21 cellular contexts compared by ENCODE assay signal in the genomic region with DNA sequence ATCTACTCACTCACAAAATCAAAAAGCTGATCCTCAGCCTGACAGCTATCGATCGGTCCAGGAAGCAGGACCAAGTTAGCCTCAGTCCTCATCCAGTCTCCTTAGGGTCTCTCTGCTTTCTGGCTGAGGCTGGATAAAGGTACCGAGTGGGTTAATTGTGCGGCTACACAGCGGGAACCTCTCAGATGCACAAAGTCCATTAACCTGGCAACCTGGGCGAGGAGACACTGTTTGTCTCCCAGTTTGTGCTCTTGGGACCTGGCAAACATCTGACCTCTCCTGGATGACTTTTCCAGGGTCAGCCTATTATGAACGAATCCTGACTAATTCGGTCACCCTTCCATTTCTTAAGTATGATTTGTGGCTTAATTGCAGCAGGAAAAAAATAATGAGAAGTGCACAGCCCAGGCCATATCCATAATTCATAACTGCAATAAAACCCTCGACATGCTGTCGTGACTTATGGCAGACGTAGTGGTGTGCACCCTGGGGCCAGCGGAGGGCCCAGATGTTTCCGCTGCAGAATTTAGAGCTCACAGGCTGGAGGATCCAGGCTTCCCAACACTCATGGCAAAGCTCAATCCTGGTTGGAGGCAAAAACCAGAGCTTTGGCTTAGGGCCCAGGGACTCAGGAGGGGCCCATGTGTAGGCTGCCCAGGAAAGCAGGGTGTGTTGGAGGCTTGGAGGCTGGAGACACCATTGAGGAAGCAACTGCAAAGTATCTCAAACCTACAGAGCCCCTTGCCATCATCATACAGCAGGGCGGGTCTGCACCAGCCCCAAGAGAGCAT.
"Had no signal": no experiment of that assay in that cellular context is flagged by ENCODE, and none has a peak within 500 bp of the region (broad histone marks: within the 10 kb centered on the region; RNA-seq: fewer than 3 reads in every experiment).

No MANE protein-coding gene starts in this region.

- H3K36me3 ChIP-seq: left ventricle myocardium inferior, neutrophil, pancreas, tibial artery had no signal

- H3K27me3 ChIP-seq: foreskin keratinocyte, pancreas had no signal

- H3K27ac ChIP-seq: foreskin keratinocyte, left ventricle myocardium inferior, neutrophil, pancreas, psoas muscle, tibial artery had no signal

- H3K4me3 ChIP-seq: left ventricle myocardium inferior, pancreas, psoas muscle, smooth muscle cell, tibial artery had no signal

- H3K27ac Mint-ChIP-seq: activated CD4-positive, alpha-beta memory T cell treated with anti-CD3 and anti-CD28 coated beads, Interleukin-2, amount 10 ng/mL, durations not matched to agents 7 days and 5 days; activated naive CD4-positive, alpha-beta T cell treated with anti-CD3 and anti-CD28 coated beads for 36 hours; activated naive CD8-positive, alpha-beta T cell treated with anti-CD3 and anti-CD28 coated beads, Interleukin-2, amount 10 ng/mL, durations not matched to agents 7 days and 5 days; activated T-helper 2 cell treated with anti-CD3 and anti-CD28 coated beads, Interferon-gamma antibody, Interleukin-2, Interleukin-4, amounts not matched to agents 10 μg/mL and 5 μg/mL and 100 μg/mL, durations not matched to agents 14 hours and 24 hours and 36 hours; dendritic cell treated with granulocyte-macrophage colony-stimulating factor and Interleukin-4, amounts not matched to agents 40 ng/mL and 50 ng/mL, for 4 days; natural killer cell treated with Interleukin-12 subunit alpha and Interleukin-12 subunit beta and Interleukin-15 and Interleukin-18, amount 100 ng/mL, for 72 hours had no signal

- H3K4me1 Mint-ChIP-seq: activated CD4-positive, alpha-beta memory T cell treated with anti-CD3 and anti-CD28 coated beads, Interleukin-2, amount 10 ng/mL, durations not matched to agents 7 days and 5 days; activated naive CD8-positive, alpha-beta T cell treated with anti-CD3 and anti-CD28 coated beads, Interleukin-2, amount 10 ng/mL, durations not matched to agents 7 days and 5 days had no signal

- H3K9me3 Mint-ChIP-seq: activated CD4-positive, alpha-beta memory T cell treated with anti-CD3 and anti-CD28 coated beads, Interleukin-2, amount 10 ng/mL, durations not matched to agents 7 days and 5 days; activated naive CD4-positive, alpha-beta T cell treated with anti-CD3 and anti-CD28 coated beads for 36 hours; activated naive CD8-positive, alpha-beta T cell treated with anti-CD3 and anti-CD28 coated beads, Interleukin-2, amount 10 ng/mL, durations not matched to agents 7 days and 5 days; activated T-cell treated with anti-CD3 and anti-CD28 coated beads, Interleukin-2, amount 50 U/mL, for 4 hours; activated T-helper 2 cell treated with anti-CD3 and anti-CD28 coated beads, Interferon-gamma antibody, Interleukin-2, Interleukin-4, amounts not matched to agents 10 μg/mL and 5 μg/mL and 100 μg/mL, durations not matched to agents 14 hours and 24 hours and 36 hours; dendritic cell treated with granulocyte-macrophage colony-stimulating factor and Interleukin-4, amounts not matched to agents 40 ng/mL and 50 ng/mL, for 4 days; natural killer cell treated with Interleukin-12 subunit alpha and Interleukin-12 subunit beta and Interleukin-15 and Interleukin-18, amount 100 ng/mL, for 72 hours had no signal

- H3K9me3 ChIP-seq: left ventricle myocardium inferior, neutrophil, pancreas, psoas muscle, tibial artery had no signal

- H3K4me1 ChIP-seq: foreskin keratinocyte, left ventricle myocardium inferior, pancreas, psoas muscle, tibial artery had no signal

- H3K4me3 Mint-ChIP-seq: activated CD4-positive, alpha-beta memory T cell treated with anti-CD3 and anti-CD28 coated beads, Interleukin-2, amount 10 ng/mL, durations not matched to agents 7 days and 5 days; activated naive CD4-positive, alpha-beta T cell treated with anti-CD3 and anti-CD28 coated beads for 36 hours; activated naive CD8-positive, alpha-beta T cell treated with anti-CD3 and anti-CD28 coated beads, Interleukin-2, amount 10 ng/mL, durations not matched to agents 7 days and 5 days; activated T-cell treated with anti-CD3 and anti-CD28 coated beads, Interleukin-2, amount 50 U/mL, for 4 hours; dendritic cell treated with granulocyte-macrophage colony-stimulating factor and Interleukin-4, amounts not matched to agents 40 ng/mL and 50 ng/mL, for 4 days; natural killer cell treated with Interleukin-12 subunit alpha and Interleukin-12 subunit beta and Interleukin-15 and Interleukin-18, amount 100 ng/mL, for 72 hours had no signal

- H3K36me3 Mint-ChIP-seq: activated naive CD8-positive, alpha-beta T cell treated with anti-CD3 and anti-CD28 coated beads, Interleukin-2, amount 10 ng/mL, durations not matched to agents 7 days and 5 days; natural killer cell treated with Interleukin-12 subunit alpha and Interleukin-12 subunit beta and Interleukin-15 and Interleukin-18, amount 100 ng/mL, for 72 hours had no signal

- DNase-seq: activated CD4-positive, alpha-beta memory T cell treated with anti-CD3 and anti-CD28 coated beads, Interleukin-2, amount 10 ng/mL, durations not matched to agents 7 days and 5 days; activated naive CD8-positive, alpha-beta T cell treated with anti-CD3 and anti-CD28 coated beads, Interleukin-2, amount 10 ng/mL, durations not matched to agents 7 days and 5 days; activated T-cell treated with anti-CD3 and anti-CD28 coated beads, Interleukin-2, amount 50 U/mL, for 4 hours; amygdala; effector CD8-positive, alpha-beta T cell; kidney; left ventricle myocardium inferior; midbrain; psoas muscle; right cardiac atrium; stimulated activated CD4-positive, alpha-beta T cell treated with anti-CD3 and anti-CD28 coated beads, Interleukin-2, amount 100 ng/mL, for 48 hours; stimulated activated naive CD4-positive, alpha-beta T cell had no signal

- ATAC-seq: activated T-cell treated with anti-CD3 and anti-CD28 coated beads, Interleukin-2, amount 50 U/mL, for 4 hours; natural killer cell treated with Interleukin-12 subunit alpha and Interleukin-12 subunit beta and Interleukin-15 and Interleukin-18, amount 100 ng/mL, for 72 hours; right cardiac atrium had no signal
